Comparison of ENCODE assay signal across 8 cellular contexts in the genomic region with DNA sequence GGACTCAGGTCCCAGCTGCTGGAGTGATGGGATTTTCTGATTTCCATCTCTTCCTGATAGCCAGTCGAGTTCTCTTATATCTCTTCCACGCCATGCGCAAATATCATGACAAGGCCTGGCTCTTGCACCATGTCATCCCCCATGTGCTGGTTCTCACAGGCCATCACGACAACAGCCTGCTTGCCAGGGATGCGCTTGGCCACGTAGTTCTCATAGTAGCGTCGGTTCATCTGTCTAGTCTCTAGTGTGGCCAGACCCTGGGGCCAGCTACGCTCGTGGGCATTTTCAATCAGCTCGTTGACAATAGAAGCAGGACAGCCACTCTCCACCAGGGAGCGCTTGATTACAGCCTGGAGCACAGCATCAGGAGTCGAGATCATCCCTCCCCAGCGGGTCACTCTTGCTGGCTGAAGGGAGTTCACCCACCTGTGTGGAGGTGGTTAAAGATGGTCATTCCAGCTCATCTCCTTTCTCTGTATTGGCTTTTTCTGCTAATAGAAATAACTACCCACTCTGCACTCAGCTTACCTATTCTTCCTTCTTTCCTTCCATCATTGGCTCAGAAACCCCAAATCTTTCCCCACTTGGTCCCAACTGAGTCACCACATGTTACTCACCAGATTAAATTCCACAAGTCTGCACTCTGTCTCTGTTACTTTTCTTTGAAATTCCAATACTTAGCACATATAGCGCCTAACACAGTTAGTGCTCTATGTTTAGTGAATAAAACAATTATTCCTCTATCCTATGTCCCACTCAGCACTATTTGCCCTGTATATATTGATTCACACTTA. TPM values are rescaled to one million over a fixed set of nuclear protein-coding genes. Genes with fewer than 3 reads are reported as not detected.
A peak's percentile ranks its signal among the peaks of the same experiment; 100 is the strongest.
DNase-seq lines count a peak whose midpoint lies in the region; ATAC-seq, FAIRE-seq and TF ChIP-seq lines count a peak whose summit lies in the region.

No MANE protein-coding gene starts in this region.

- TF ChIP-seq POLR2A in GM12892 (IDR thresholded peaks at IDR 0.05; ENCODE audit: low read depth, low read length) = no peak

- no peak for FAIRE-seq in GM12892 (lab: Jason Lieb, UNC)

- ATAC-seq in HG03039 (IDR thresholded peaks at IDR 0.05; ENCODE audit: unreplicated experiment) = no peak

- DNase-seq in SHP77 (lab: John Stamatoyannopoulos, UW) (peak; percentile 45 to 65), SHP77 treated with DMSO at 0.1 percent for 48 hours (lab: John Stamatoyannopoulos, UW) (no peak), MV-4-11 (lab: John Stamatoyannopoulos, UW) (peak; percentile 35), activated T-cell treated with anti-CD3 and anti-CD28 coated beads for 48 hours (ENCODE audit: low read depth) (peak; percentile 25), foreskin melanocyte (peak; percentile 38), renal cortical epithelial cell (ENCODE audit: low read depth) (peak; percentile 45), GM12892 (ENCODE audit: insufficient read length) (no peak)

RNA-seq across cellular contexts. Expression of a gene that starts 15.2 kb away (rescaled TPM):
- 84.4 and 140 TPM in 2 replicates for total RNA-seq in renal cortical epithelial cell
- 20.2 TPM for polyA plus RNA-seq in GM12892 (2012; ENCODE audit: missing spikeins)

RNA-seq across cellular contexts. Expression of a gene that starts 17.3 kb away (rescaled TPM):
- total RNA-seq in renal cortical epithelial cell = 17.4 and 61.2 TPM in 2 replicates
- polyA plus RNA-seq in GM12892 (2012; ENCODE audit: missing spikeins) = 42.7 TPM

RNA-seq across cellular contexts. Expression of a gene that starts 17.6 kb away (rescaled TPM):
- total RNA-seq in renal cortical epithelial cell = 17.8 and 20.8 TPM in 2 replicates
- polyA plus RNA-seq in GM12892 (2012; ENCODE audit: missing spikeins) = 47.0 TPM

RNA-seq across cellular contexts. Expression of a gene that starts 23.3 kb away (rescaled TPM):
- 0.20 TPM in 1 of 2 replicates, not detected in the other for total RNA-seq in renal cortical epithelial cell
- polyA plus RNA-seq in GM12892 (2012; ENCODE audit: missing spikeins) = not detected

RNA-seq across cellular contexts. Expression of a gene that starts 48.4 kb away (rescaled TPM):
- total RNA-seq in renal cortical epithelial cell = 2,255 and 3,927 TPM in 2 replicates
- polyA plus RNA-seq in GM12892 (2012; ENCODE audit: missing spikeins) = 1,951 TPM

Comparison
In these comparisons a context has a peak if more than half of its experiments do, and no peak if none do; other contexts are left out.
1. DNase-seq: peak in SHP77 (2 of 2), MV-4-11 (single experiment), activated T-cell treated with anti-CD3 and anti-CD28 coated beads for 48 hours (single experiment), foreskin melanocyte (single experiment) and renal cortical epithelial cell (single experiment); none in SHP77 treated with DMSO at 0.1 percent for 48 hours (single experiment) and GM12892 (single experiment).